ENCODE assay signal across 22 cellular contexts in the genomic region with DNA sequence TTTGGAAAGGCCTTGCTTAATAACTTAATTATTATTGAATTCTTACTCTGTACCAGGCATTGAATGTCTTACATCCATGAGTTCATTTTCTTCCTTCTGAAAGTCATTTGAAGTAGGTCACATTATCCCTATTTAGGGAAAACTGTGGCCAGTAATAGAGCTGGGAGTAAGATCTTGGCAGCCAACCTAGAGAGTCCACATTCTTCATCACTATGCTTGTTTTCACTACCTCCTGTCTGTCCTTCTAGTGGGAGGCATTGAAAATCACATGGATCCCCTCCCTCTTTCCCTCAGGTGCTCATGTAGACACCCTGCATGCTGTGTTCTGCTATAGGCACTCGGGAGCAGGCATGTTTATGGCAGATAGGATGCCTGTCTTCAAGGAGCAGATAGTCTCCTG.
DNase-seq lines count a peak whose midpoint lies in the region; ATAC-seq, FAIRE-seq and TF ChIP-seq lines count a peak whose summit lies in the region.
"Had no signal": no experiment of that assay in that cellular context is flagged by ENCODE, and none has a peak within 500 bp of the region (broad histone marks: within the 10 kb centered on the region; RNA-seq: fewer than 3 reads in every experiment).

No MANE protein-coding gene starts in this region.

- no peak overlapping the region for H3K9ac ChIP-seq in astrocyte (ENCODE audit: low read length)

- peak; percentile 22 for DNase-seq in AG08395 (ENCODE audit: low spot score)
- DNase-seq in GM03348 (ENCODE audit: low spot score), result peak; percentile 22
- no peak for DNase-seq in astrocyte (ENCODE audit: low read depth)
- DNase-seq in tibial artery, result no peak
- DNase-seq in WTC11 (ENCODE audit: low spot score), result no peak
- no peak for DNase-seq in T-helper 17 cell
- DNase-seq: 8988T; ACHN; CD8-positive, alpha-beta T cell; COR-L47; DMS153; DMS79 treated with DMSO at 0.1 percent for 48 hours; GDM1; HFFc6 had no signal

- no peak overlapping the region for H3K27ac Mint-ChIP-seq in astrocyte (ENCODE audit: unreplicated experiment)
- H3K27ac Mint-ChIP-seq in WTC11, result no peak overlapping the region
- no peak overlapping the region for H3K27ac Mint-ChIP-seq in T-helper 17 cell
- H3K27ac Mint-ChIP-seq: CD14-positive monocyte; CD8-positive, alpha-beta T cell; HFFc6 had no signal

- CTCF ChIA-PET in WTC11 (lab: Charles Lee), result interaction anchor here (0.9 kb wide), 1 partner anchor 25 kb away, joined by 3 read pairs; no protein-coding TSS in a partner anchor

- no peak overlapping the region for H3K4me2 ChIP-seq in astrocyte (ENCODE audit: low read length)

- H3K36me3 ChIP-seq in astrocyte (ENCODE audit: insufficient read depth, low read length), result no peaks in the 10 kb centered on the region
- H3K36me3 ChIP-seq in tibial artery, result no peaks in the 10 kb centered on the region
- H3K36me3 ChIP-seq: HAP-1 had no signal

- POLR2A ChIA-PET in WTC11 (lab: Charles Lee), result no interaction called here

- H3K4me3 ChIP-seq in astrocyte (ENCODE audit: insufficient read depth, low read depth, low read length) (no peak overlapping the region), tibial artery (no peak overlapping the region)
- H3K4me3 ChIP-seq: HAP-1 had no signal

- no peaks in the 10 kb centered on the region for H3K79me2 ChIP-seq in astrocyte (ENCODE audit: insufficient read depth, low read length)

- peaks cover 3% of the 10 kb centered on the region for H3K4me1 ChIP-seq in astrocyte (ENCODE audit: insufficient read depth, low read length)
- peaks cover 0 to 32% (median 18%) of the 10 kb centered on the region in 4 donors for H3K4me1 ChIP-seq in tibial artery
- H3K4me1 ChIP-seq: HAP-1 had no signal

- H3K27me3 ChIP-seq in astrocyte (ENCODE audit: insufficient read depth, low read length), result no peaks in the 10 kb centered on the region
- H3K27me3 ChIP-seq in tibial artery, result no peaks in the 10 kb centered on the region

- TF ChIP-seq CTCF in astrocyte (IDR thresholded peaks at IDR 0.05; ENCODE audit: insufficient read depth, low read depth, low read length), result no peak
- no peak for TF ChIP-seq CTCF in tibial artery (IDR thresholded peaks at IDR 0.05)
- no peak for TF ChIP-seq CTCF in WTC11 (IDR thresholded peaks at IDR 0.05)

- ATAC-seq in WTC11 (no peak), T-helper 17 cell (no peak), HG03196 (IDR thresholded peaks at IDR 0.05; ENCODE audit: unreplicated experiment) (no peak)
- ATAC-seq: CD8-positive, alpha-beta T cell; HepG2 had no signal

- peaks cover 6% of the 10 kb centered on the region for H3K4me1 Mint-ChIP-seq in astrocyte (ENCODE audit: low read depth, unreplicated experiment)
- no peaks in the 10 kb centered on the region for H3K4me1 Mint-ChIP-seq in WTC11
- no peaks in the 10 kb centered on the region for H3K4me1 Mint-ChIP-seq in T-helper 17 cell
- H3K4me1 Mint-ChIP-seq: CD14-positive monocyte had no signal

- H3K27me3 Mint-ChIP-seq in astrocyte (ENCODE audit: low read depth, unreplicated experiment) (no peaks in the 10 kb centered on the region), WTC11 (ENCODE audit: low read depth) (no peaks in the 10 kb centered on the region), T-helper 17 cell (no peaks in the 10 kb centered on the region)

- intact Hi-C loops in tibial artery (cut with DNase I; ENCODE audit: low total_unique reads), result no loop called here

- no peak for FAIRE-seq in astrocyte (lab: Jason Lieb, UNC)
- FAIRE-seq: D721Med, GM19239, H1, HepG2, HTR-8/SVneo had no signal

- H3K36me3 Mint-ChIP-seq in astrocyte (ENCODE audit: low read depth, unreplicated experiment) (no peaks in the 10 kb centered on the region), WTC11 (0 out of 2 replicates have a peak, but pooled peaks cover 3% of the 10 kb centered on the region), T-helper 17 cell (ENCODE audit: low read depth) (no peaks in the 10 kb centered on the region)
- H3K36me3 Mint-ChIP-seq: CD14-positive monocyte; CD8-positive, alpha-beta T cell had no signal

- H3K4me3 Mint-ChIP-seq in astrocyte (ENCODE audit: unreplicated experiment), result no peak overlapping the region
- H3K4me3 Mint-ChIP-seq in WTC11, result no peak overlapping the region
- H3K4me3 Mint-ChIP-seq in T-helper 17 cell, result no peak overlapping the region
- H3K4me3 Mint-ChIP-seq: CD14-positive monocyte; CD8-positive, alpha-beta T cell; HFFc6 had no signal

- H4K20me1 ChIP-seq in astrocyte (ENCODE audit: insufficient read depth, low read length), result no peaks in the 10 kb centered on the region

- no peak overlapping the region for H2AFZ ChIP-seq in astrocyte (ENCODE audit: low read depth, low read length)

- H3K27ac ChIP-seq in astrocyte (ENCODE audit: low read depth, low read length) (peak overlapping the region; percentile 19), tibial artery (peak overlapping the region; percentile 10 to 27)

- H3K9me3 Mint-ChIP-seq in astrocyte (ENCODE audit: unreplicated experiment) (peaks cover 6% of the 10 kb centered on the region), WTC11 (peaks cover 12% of the 10 kb centered on the region)
- H3K9me3 Mint-ChIP-seq: CD8-positive, alpha-beta T cell had no signal

- H3K9me3 ChIP-seq in astrocyte (ENCODE audit: insufficient read depth, low read depth, low read length), result no peaks in the 10 kb centered on the region
- H3K9me3 ChIP-seq in tibial artery, result no peaks in the 10 kb centered on the region
- H3K9me3 ChIP-seq in T-helper 17 cell (ENCODE audit: control insufficient read depth, low read length, poor library complexity, severe bottlenecking), result no peaks in the 10 kb centered on the region
- H3K9me3 ChIP-seq: HAP-1 had no signal

TF ChIP-seq in WTC11, 78 proteins besides CTCF, POLR2A, EP300 and RAD21 (continues in another document):
- no peak for TF ChIP-seq ZBTB43 (CRISPR knock-in tag; IDR thresholded peaks at IDR 0.05)
- no peak for TF ChIP-seq FOXK1 (CRISPR knock-in tag; IDR thresholded peaks at IDR 0.05)
- TF ChIP-seq ZNF532 (CRISPR knock-in tag; IDR thresholded peaks at IDR 0.05; ENCODE audit: borderline replicate concordance), result no peak
- TF ChIP-seq, protein P1, sequence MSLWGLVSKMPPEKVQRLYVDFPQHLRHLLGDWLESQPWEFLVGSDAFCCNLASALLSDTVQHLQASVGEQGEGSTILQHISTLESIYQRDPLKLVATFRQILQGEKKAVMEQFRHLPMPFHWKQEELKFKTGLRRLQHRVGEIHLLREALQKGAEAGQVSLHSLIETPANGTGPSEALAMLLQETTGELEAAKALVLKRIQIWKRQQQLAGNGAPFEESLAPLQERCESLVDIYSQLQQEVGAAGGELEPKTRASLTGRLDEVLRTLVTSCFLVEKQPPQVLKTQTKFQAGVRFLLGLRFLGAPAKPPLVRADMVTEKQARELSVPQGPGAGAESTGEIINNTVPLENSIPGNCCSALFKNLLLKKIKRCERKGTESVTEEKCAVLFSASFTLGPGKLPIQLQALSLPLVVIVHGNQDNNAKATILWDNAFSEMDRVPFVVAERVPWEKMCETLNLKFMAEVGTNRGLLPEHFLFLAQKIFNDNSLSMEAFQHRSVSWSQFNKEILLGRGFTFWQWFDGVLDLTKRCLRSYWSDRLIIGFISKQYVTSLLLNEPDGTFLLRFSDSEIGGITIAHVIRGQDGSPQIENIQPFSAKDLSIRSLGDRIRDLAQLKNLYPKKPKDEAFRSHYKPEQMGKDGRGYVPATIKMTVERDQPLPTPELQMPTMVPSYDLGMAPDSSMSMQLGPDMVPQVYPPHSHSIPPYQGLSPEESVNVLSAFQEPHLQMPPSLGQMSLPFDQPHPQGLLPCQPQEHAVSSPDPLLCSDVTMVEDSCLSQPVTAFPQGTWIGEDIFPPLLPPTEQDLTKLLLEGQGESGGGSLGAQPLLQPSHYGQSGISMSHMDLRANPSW (CRISPR knock-in tag; conservative IDR thresholded peaks at IDR 0.05; ENCODE audit: low read depth), result no peak

Comparison
In these comparisons a context has a peak if more than half of its experiments do, and no peak if none do; other contexts are left out.
1. DNase-seq: peak in AG08395 (single experiment) and GM03348 (single experiment); none in astrocyte (single experiment), tibial artery (0 of 2), WTC11 (single experiment) and T-helper 17 cell (0 of 3).